In genomic region chr15:40464595-40465185, GRCh38 we compare ENCODE assay signal across 13 cellular contexts. TPM values are rescaled to one million over a fixed set of nuclear protein-coding genes. Genes with fewer than 3 reads are reported as not detected.
DNase-seq lines count a peak whose midpoint lies in the region; ATAC-seq and TF ChIP-seq lines count a peak whose summit lies in the region.
"Had no signal": no experiment of that assay in that cellular context is flagged by ENCODE, and none has a peak within 500 bp of the region (broad histone marks: within the 10 kb centered on the region; RNA-seq: fewer than 3 reads in every experiment).

No MANE protein-coding gene starts in this region.

- H3K9me3 ChIP-seq in naive thymus-derived CD4-positive, alpha-beta T cell (ENCODE audit: control insufficient read depth in 2 of 3, low read length in 3 of 3): no peaks in the 10 kb centered on the region

- peak overlapping the region; percentile 4; the same call in 1 of the 2 replicates for H3K27ac ChIP-seq in RWPE1
- H3K27ac ChIP-seq in naive thymus-derived CD4-positive, alpha-beta T cell (ENCODE audit: low read depth, low read length): no peak overlapping the region

- no peaks in the 10 kb centered on the region for H3K9me3 Mint-ChIP-seq in activated naive CD8-positive, alpha-beta T cell treated with anti-CD3 and anti-CD28 coated beads, Interleukin-2, amount 50 U/mL, for 24 hours
- H3K9me3 Mint-ChIP-seq in activated naive CD8-positive, alpha-beta T cell treated with anti-CD3 and anti-CD28 coated beads for 36 hours: no peaks in the 10 kb centered on the region
- H3K9me3 Mint-ChIP-seq in naive thymus-derived CD4-positive, alpha-beta T cell: no peaks in the 10 kb centered on the region

- no peaks in the 10 kb centered on the region for H3K27me3 Mint-ChIP-seq in activated naive CD8-positive, alpha-beta T cell treated with anti-CD3 and anti-CD28 coated beads, Interleukin-2, amount 50 U/mL, for 24 hours
- no peaks in the 10 kb centered on the region for H3K27me3 Mint-ChIP-seq in activated naive CD8-positive, alpha-beta T cell treated with anti-CD3 and anti-CD28 coated beads for 36 hours
- H3K27me3 Mint-ChIP-seq in naive thymus-derived CD4-positive, alpha-beta T cell: no peaks in the 10 kb centered on the region

- no peaks in the 10 kb centered on the region for H3K27me3 ChIP-seq in naive thymus-derived CD4-positive, alpha-beta T cell (ENCODE audit: control insufficient read depth in 2 of 2, insufficient read depth in 2 of 2, low read length in 2 of 2)

- H3K36me3 Mint-ChIP-seq in activated naive CD8-positive, alpha-beta T cell treated with anti-CD3 and anti-CD28 coated beads, Interleukin-2, amount 50 U/mL, for 24 hours (ENCODE audit: low read depth): peaks cover 6% of the 10 kb centered on the region
- H3K36me3 Mint-ChIP-seq in activated naive CD8-positive, alpha-beta T cell treated with anti-CD3 and anti-CD28 coated beads for 36 hours: peaks cover 4% of the 10 kb centered on the region
- H3K36me3 Mint-ChIP-seq in naive thymus-derived CD4-positive, alpha-beta T cell: peaks cover 0 to 22% (median 0%) of the 10 kb centered on the region in 5 donors

- peak overlapping the region; percentile 14 for H3K27ac Mint-ChIP-seq in activated naive CD8-positive, alpha-beta T cell treated with anti-CD3 and anti-CD28 coated beads, Interleukin-2, amount 50 U/mL, for 24 hours
- H3K27ac Mint-ChIP-seq in activated naive CD8-positive, alpha-beta T cell treated with anti-CD3 and anti-CD28 coated beads for 36 hours: no peak overlapping the region
- H3K27ac Mint-ChIP-seq in naive thymus-derived CD4-positive, alpha-beta T cell: peak overlapping the region in 6 of 9 donors; percentile 10 to 80 (median 50)

- no peak for TF ChIP-seq CTCF in RWPE1 (conservative IDR thresholded peaks at IDR 0.05; ENCODE audit: low read depth)

- H3K4me1 Mint-ChIP-seq in activated naive CD8-positive, alpha-beta T cell treated with anti-CD3 and anti-CD28 coated beads, Interleukin-2, amount 50 U/mL, for 24 hours: peaks cover 14% of the 10 kb centered on the region
- peaks cover 30% of the 10 kb centered on the region for H3K4me1 Mint-ChIP-seq in activated naive CD8-positive, alpha-beta T cell treated with anti-CD3 and anti-CD28 coated beads for 36 hours
- H3K4me1 Mint-ChIP-seq in naive thymus-derived CD4-positive, alpha-beta T cell: peaks cover 9 to 30% (median 18%) of the 10 kb centered on the region in 7 donors

- no peak for ATAC-seq in activated naive CD8-positive, alpha-beta T cell treated with anti-CD3 and anti-CD28 coated beads, Interleukin-2, amount 50 U/mL, for 24 hours
- no peak for ATAC-seq in naive thymus-derived CD4-positive, alpha-beta T cell
- ATAC-seq in HG03378 (IDR thresholded peaks at IDR 0.05; ENCODE audit: unreplicated experiment): no peak
- no peak for ATAC-seq in HG03442 (IDR thresholded peaks at IDR 0.05; ENCODE audit: unreplicated experiment)

- DNase-seq in activated naive CD8-positive, alpha-beta T cell treated with anti-CD3 and anti-CD28 coated beads, Interleukin-2, amount 50 U/mL, for 24 hours: no peak
- no peak for DNase-seq in activated naive CD8-positive, alpha-beta T cell treated with anti-CD3 and anti-CD28 coated beads for 36 hours
- DNase-seq in RWPE1 (ENCODE audit: low spot score) (no peak), hypothalamus (lab: John Stamatoyannopoulos, UW) (no peak)
- DNase-seq in naive thymus-derived CD4-positive, alpha-beta T cell: no peak
- DNase-seq: DMS79, KBM-7, NCI-H1048, NCI-H345, NCI-H526 treated with DMSO at 0.1 percent for 48 hours, SHP77 had no signal

- peaks cover 0 to 65% (median 19%) of the 10 kb centered on the region in 3 experiments for H3K36me3 ChIP-seq in naive thymus-derived CD4-positive, alpha-beta T cell (ENCODE audit: control insufficient read depth in 2 of 3, insufficient read depth in 3 of 3, low read length in 3 of 3)

- intact Hi-C loops in naive thymus-derived CD4-positive, alpha-beta T cell (cut with micrococcal nuclease): loop anchor here in 1 of 2 donors (10.0 kb wide), 1 partner anchor 340 kb away; the partner anchor contains the start of genes DNAJC17 and ZFYVE19

- no peak overlapping the region for H3K4me3 Mint-ChIP-seq in activated naive CD8-positive, alpha-beta T cell treated with anti-CD3 and anti-CD28 coated beads, Interleukin-2, amount 50 U/mL, for 24 hours
- H3K4me3 Mint-ChIP-seq in activated naive CD8-positive, alpha-beta T cell treated with anti-CD3 and anti-CD28 coated beads for 36 hours: no peak overlapping the region
- no peak overlapping the region for H3K4me3 Mint-ChIP-seq in naive thymus-derived CD4-positive, alpha-beta T cell

- peaks cover 0 to 15% of the 10 kb centered on the region in 2 donors for H3K4me1 ChIP-seq in naive thymus-derived CD4-positive, alpha-beta T cell (ENCODE audit: control insufficient read depth in 2 of 2, insufficient read depth in 2 of 2, low read length in 2 of 2)

- POLR2A ChIA-PET in RWPE1 (lab: Yijun Ruan, JAX; ENCODE audit: low non-redundant PET): no interaction called here
- POLR2A ChIA-PET in naive thymus-derived CD4-positive, alpha-beta T cell (lab: Charles Lee): interaction anchor here (0.6 to 3.3 kb wide), 3 partner anchors 8 to 1210 kb away, joined by 3 to 17 read pairs (median 3); no protein-coding TSS in a partner anchor

- no peak overlapping the region for H3K4me3 ChIP-seq in naive thymus-derived CD4-positive, alpha-beta T cell (ENCODE audit: low read length)

- CTCF ChIA-PET in RWPE1 (lab: Yijun Ruan, JAX): interaction anchor here (0.6 kb wide), 1 partner anchor 50 kb away, joined by 5 read pairs; no protein-coding TSS in a partner anchor
- CTCF ChIA-PET in naive thymus-derived CD4-positive, alpha-beta T cell (lab: Charles Lee): no interaction called here

RNA-seq across cellular contexts. Expression of gene CHST14, which starts 6.1 kb away (rescaled TPM):
- 1 to 10 TPM; 5.7 to 7.1 TPM for total RNA-seq in activated naive CD8-positive, alpha-beta T cell treated with anti-CD3 and anti-CD28 coated beads for 36 hours
- total RNA-seq in naive thymus-derived CD4-positive, alpha-beta T cell: 10 to 100 TPM in 3 of 5 experiments, 1 to 10 TPM in 2; 7.3 to 12.5 (median 10.8) TPM
- 1 to 10 TPM in 1 of 2 donors, under 1 TPM in 1; 0.83 to 1.4 TPM for polyA plus RNA-seq in naive thymus-derived CD4-positive, alpha-beta T cell

RNA-seq across cellular contexts. Expression of gene BAHD1, which starts 23.9 kb away (rescaled TPM):
- 10 to 100 TPM; 18.0 to 18.7 TPM for total RNA-seq in activated naive CD8-positive, alpha-beta T cell treated with anti-CD3 and anti-CD28 coated beads for 36 hours
- total RNA-seq in naive thymus-derived CD4-positive, alpha-beta T cell: 10 to 100 TPM; 28.4 to 48.8 (median 31.2) TPM
- 1 to 10 TPM; 2.2 to 3.9 TPM for polyA plus RNA-seq in naive thymus-derived CD4-positive, alpha-beta T cell

RNA-seq across cellular contexts. Expression of gene IVD, which starts 59.1 kb away (rescaled TPM):
- 10 to 100 TPM; 64.9 to 68.6 TPM for total RNA-seq in activated naive CD8-positive, alpha-beta T cell treated with anti-CD3 and anti-CD28 coated beads for 36 hours
- total RNA-seq in naive thymus-derived CD4-positive, alpha-beta T cell: 10 to 100 TPM; 47.2 to 81.8 (median 64.7) TPM
- 10 to 100 TPM; 27.1 to 42.4 TPM for polyA plus RNA-seq in naive thymus-derived CD4-positive, alpha-beta T cell
